Comparison of ENCODE assay signal across 12 cellular contexts in the genomic region with DNA sequence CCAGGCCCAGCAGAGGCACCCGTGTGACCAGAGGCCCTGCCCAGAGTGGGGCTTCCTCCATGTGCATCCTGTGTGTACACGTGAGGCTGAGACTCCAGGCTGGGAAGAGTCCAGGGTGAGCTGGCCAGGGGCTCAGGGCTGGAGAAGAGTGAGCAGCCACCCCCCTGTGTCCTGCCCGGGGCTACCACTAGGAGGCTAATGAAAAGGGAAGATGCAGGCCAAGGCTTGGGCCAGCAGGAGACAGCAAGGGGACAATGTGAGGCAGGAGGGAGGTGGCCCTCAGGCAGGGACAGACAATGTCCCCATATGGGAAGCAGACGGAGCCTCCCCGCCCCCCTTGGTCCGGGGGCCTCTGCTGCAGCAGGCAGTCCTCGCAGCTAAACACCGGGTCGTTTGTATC.
A peak's percentile ranks its signal among the peaks of the same experiment; 100 is the strongest.
DNase-seq lines count a peak whose midpoint lies in the region; ATAC-seq and TF ChIP-seq lines count a peak whose summit lies in the region.
"Had no signal": no experiment of that assay in that cellular context is flagged by ENCODE, and none has a peak within 500 bp of the region (broad histone marks: within the 10 kb centered on the region; RNA-seq: fewer than 3 reads in every experiment).

No MANE protein-coding gene starts in this region.

- H3K4me3 ChIP-seq in mammary epithelial cell (replicated peaks in 1 of 3; ENCODE audit: insufficient read depth in 1 of 3, low read depth in 2 of 3, low read length in 3 of 3): no peak overlapping the region
- H3K4me3 ChIP-seq in osteoblast (ENCODE audit: insufficient read depth, low read length): no peak overlapping the region
- H3K4me3 ChIP-seq: SK-N-MC had no signal

- no peaks in the 10 kb centered on the region for H4K20me1 ChIP-seq in mammary epithelial cell (ENCODE audit: insufficient read depth, low read length)
- H4K20me1 ChIP-seq in osteoblast (ENCODE audit: insufficient read depth, low read length): no peaks in the 10 kb centered on the region

- CTCF ChIA-PET in mammary epithelial cell (lab: Charles Lee; ENCODE audit: low non-redundant PET): no interaction called here

- WGBS in mammary epithelial cell (ENCODE audit: low coverage, missing lambda C conversion rate): 11% methylated on average over 3 of the region's 9 CpGs

- no peak overlapping the region for H3K9ac ChIP-seq in mammary epithelial cell (ENCODE audit: insufficient read depth, low read length)

- intact Hi-C loops in mammary epithelial cell (cut with micrococcal nuclease): no loop called here

- H2AFZ ChIP-seq in mammary epithelial cell (ENCODE audit: low read depth, low read length) (no peak overlapping the region), osteoblast (ENCODE audit: low read length) (no peak overlapping the region)

- H3K4me1 ChIP-seq in mammary epithelial cell (ENCODE audit: insufficient read depth, low read length) (no peaks in the 10 kb centered on the region), osteoblast (ENCODE audit: insufficient read depth, low read length) (no peaks in the 10 kb centered on the region)

- H3K79me2 ChIP-seq in mammary epithelial cell (ENCODE audit: insufficient read depth, low read length) (no peaks in the 10 kb centered on the region), osteoblast (ENCODE audit: insufficient read depth, low read length) (no peaks in the 10 kb centered on the region)

- dilution Hi-C loops in mammary epithelial cell (cut with HindIII; ENCODE audit: low sequenced_read_pairs): no loop called here

- peaks cover 5% of the 10 kb centered on the region for H3K27me3 ChIP-seq in mammary epithelial cell (ENCODE audit: insufficient read depth, low read length)
- peaks cover 26% of the 10 kb centered on the region for H3K27me3 ChIP-seq in osteoblast (ENCODE audit: insufficient read depth, low read length)

- DNase-seq in NCI-H1694 (lab: John Stamatoyannopoulos, UW) (peak; percentile 17), NCI-H1694 treated with DMSO at 0.1 percent for 48 hours (lab: John Stamatoyannopoulos, UW) (no peak), Kasumi-1 (lab: John Stamatoyannopoulos, UW) (peak; percentile 21 to 37), mammary epithelial cell (no peak), osteoblast (ENCODE audit: insufficient read length, low spot score, missing footprints) (peak; percentile 82), NCI-H2029 (lab: John Stamatoyannopoulos, UW) (no peak)
- DNase-seq in activated naive CD4-positive, alpha-beta T cell treated with Interleukin-2 at 50 U/mL for 16 hours: no peak
- DNase-seq: CD4-positive, CD25-positive, alpha-beta regulatory T cell; central memory CD4-positive, alpha-beta T cell; naive thymus-derived CD8-positive, alpha-beta T cell had no signal

- H3K36me3 ChIP-seq in mammary epithelial cell (ENCODE audit: insufficient read depth, low read length): no peaks in the 10 kb centered on the region
- no peaks in the 10 kb centered on the region for H3K36me3 ChIP-seq in osteoblast (ENCODE audit: insufficient read depth, low read length)

- H3K4me2 ChIP-seq in mammary epithelial cell (ENCODE audit: insufficient read depth, low read depth, low read length) (no peak overlapping the region), osteoblast (ENCODE audit: insufficient read depth, low read length) (no peak overlapping the region)

- no peak for ATAC-seq in HG03521 (IDR thresholded peaks at IDR 0.05; ENCODE audit: unreplicated experiment)
- ATAC-seq: naive thymus-derived CD8-positive, alpha-beta T cell had no signal

- in situ Hi-C loops in mammary epithelial cell (cut with MboI; ENCODE audit: low sequenced_read_pairs in 2 of 2): no loop called here

- no peak overlapping the region for H3K27ac ChIP-seq in mammary epithelial cell (ENCODE audit: insufficient read depth, low read depth, low read length)
- H3K27ac ChIP-seq in osteoblast (ENCODE audit: low read depth, low read length): no peak overlapping the region
- H3K27ac ChIP-seq: SK-N-MC had no signal

- TF ChIP-seq CTCF in mammary epithelial cell (conservative IDR thresholded peaks at IDR 0.05 in 1 of 2, IDR thresholded peaks at IDR 0.05 in 1 of 2; ENCODE audit: extremely low read depth in 1 of 2, insufficient read depth in 1 of 2, low read depth in 1 of 2, low read length in 2 of 2): peak; percentile 30 to 50
- TF ChIP-seq CTCF in osteoblast (IDR thresholded peaks at IDR 0.05; ENCODE audit: extremely low read depth, low read depth, low read length): peak; percentile 44

- no peaks in the 10 kb centered on the region for H3K9me3 ChIP-seq in mammary epithelial cell (replicated peaks; ENCODE audit: insufficient read depth, low read length)
- H3K9me3 ChIP-seq in osteoblast (ENCODE audit: low read depth, low read length): no peaks in the 10 kb centered on the region

- no TSS peak for BruUV-seq in mammary epithelial cell (replicated peaks; lab: Mats Ljungman, UMichigan)

Comparison
In these comparisons a context has a peak if more than half of its experiments do, and no peak if none do; other contexts are left out.
1. DNase-seq: peak in NCI-H1694 (single experiment), Kasumi-1 (2 of 2) and osteoblast (single experiment); none in NCI-H1694 treated with DMSO at 0.1 percent for 48 hours (single experiment), mammary epithelial cell (single experiment), NCI-H2029 (single experiment) and activated naive CD4-positive, alpha-beta T cell treated with Interleukin-2 at 50 U/mL for 16 hours (single experiment).